In genomic region chr4:99649778-99650177, GRCh38 we compare ENCODE assay signal across 1 cellular context.
TF ChIP-seq lines count a peak whose summit lies in the region.

No MANE protein-coding gene starts in this region.

TF ChIP-seq in H1, 55 proteins besides CTCF, POLR2A, EP300 and RAD21 (continued from another document):
- no peak for TF ChIP-seq CHD1 (IDR thresholded peaks at IDR 0.05; ENCODE audit: low read depth, low read length)
- no peak for TF ChIP-seq RNF2 (IDR thresholded peaks at IDR 0.05; ENCODE audit: borderline replicate concordance, low read depth, low read length, missing control alignments, poor library complexity, severe bottlenecking)
- TF ChIP-seq CTBP2 (IDR thresholded peaks at IDR 0.05; ENCODE audit: borderline replicate concordance, insufficient read depth, insufficient read length, low read length) = no peak
- no peak for TF ChIP-seq RFX5 (IDR thresholded peaks at IDR 0.05; ENCODE audit: borderline replicate concordance, low read depth, low read length)
- TF ChIP-seq JUN (IDR thresholded peaks at IDR 0.05; ENCODE audit: low read depth, low read length) = no peak
- no peak for TF ChIP-seq CEBPB (IDR thresholded peaks at IDR 0.05; ENCODE audit: low read depth, low read length)
- no peak for TF ChIP-seq CHD2 (IDR thresholded peaks at IDR 0.05; ENCODE audit: low read length)
- no peak for TF ChIP-seq CHD7 (IDR thresholded peaks at IDR 0.05; ENCODE audit: insufficient replicate concordance, low read length)
- no peak for TF ChIP-seq GABPA (IDR thresholded peaks at IDR 0.05; ENCODE audit: borderline replicate concordance, insufficient read depth, low read length)
